2 cellular contexts compared by ENCODE assay signal in the genomic region with DNA sequence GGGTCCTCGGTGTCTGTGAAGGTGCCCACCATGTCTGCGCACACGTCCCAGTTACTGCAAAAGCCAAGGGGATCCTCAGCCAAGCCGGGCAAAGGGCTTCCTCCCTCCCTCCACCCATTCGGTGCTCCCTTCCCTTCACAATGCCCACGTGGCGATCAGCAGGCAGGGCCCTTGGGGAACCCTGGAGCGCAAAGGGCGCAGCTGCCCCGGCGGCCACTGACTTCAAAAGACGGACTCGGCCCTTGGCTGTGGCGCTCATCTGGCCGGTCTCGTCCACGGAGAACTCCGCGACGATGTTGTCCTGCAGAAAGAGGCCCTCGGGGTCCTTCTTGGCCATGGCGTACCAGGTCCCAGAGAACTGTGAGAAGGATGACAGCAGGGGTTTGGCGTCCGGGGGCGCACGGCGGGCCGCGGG.
TF ChIP-seq lines count a peak whose summit lies in the region.

No MANE protein-coding gene starts in this region.

TF ChIP-seq in HEK293, 187 proteins besides CTCF, POLR2A, EP300 and RAD21:
- TF ChIP-seq ZNF558 (tag by site-specific recombination; IDR thresholded peaks at IDR 0.05) (no peak), ZNF837 (tag by site-specific recombination; IDR thresholded peaks at IDR 0.05) (no peak), ZBTB1 (tag by site-specific recombination; IDR thresholded peaks at IDR 0.05) (no peak)

TF ChIP-seq in HepG2, 621 proteins besides CTCF, POLR2A, EP300 and RAD21 (continues in another document):
- TF ChIP-seq MAX (IDR thresholded peaks at IDR 0.05) (peak; percentile 88), GATA4 (IDR thresholded peaks at IDR 0.05; ENCODE audit: borderline replicate concordance, low read depth) (no peak), ZNF770 (CRISPR knock-in tag; IDR thresholded peaks at IDR 0.05) (no peak), ZNF263 (CRISPR knock-in tag; IDR thresholded peaks at IDR 0.05) (peak; percentile 96), TFDP2 (CRISPR knock-in tag; IDR thresholded peaks at IDR 0.05) (no peak), ZNF614 (CRISPR knock-in tag; IDR thresholded peaks at IDR 0.05; ENCODE audit: borderline replicate concordance) (no peak), ZNF383 (CRISPR knock-in tag; IDR thresholded peaks at IDR 0.05; ENCODE audit: borderline replicate concordance) (no peak), ZNF20 (CRISPR knock-in tag; IDR thresholded peaks at IDR 0.05) (no peak), MED8 (CRISPR knock-in tag; IDR thresholded peaks at IDR 0.05; ENCODE audit: insufficient replicate concordance) (peak; percentile 18), SATB2 (CRISPR knock-in tag; IDR thresholded peaks at IDR 0.05) (no peak), CREM (IDR thresholded peaks at IDR 0.05) (no peak), CREM (CRISPR knock-in tag; IDR thresholded peaks at IDR 0.05) (no peak), ZNF660 (CRISPR knock-in tag; IDR thresholded peaks at IDR 0.05; ENCODE audit: borderline replicate concordance, low read depth) (no peak), IKZF1 (IDR thresholded peaks at IDR 0.05) (no peak), SMAD9 (CRISPR knock-in tag; IDR thresholded peaks at IDR 0.05) (no peak), DBP (CRISPR knock-in tag; IDR thresholded peaks at IDR 0.05; ENCODE audit: not compliant biosample characterization) (no peak), PREB (CRISPR knock-in tag; IDR thresholded peaks at IDR 0.05) (no peak), AGO1 (IDR thresholded peaks at IDR 0.05; ENCODE audit: low read depth, low read length, poor library complexity, severe bottlenecking) (peak; percentile 62), ZBTB40 (IDR thresholded peaks at IDR 0.05) (no peak), ZBTB40 (CRISPR knock-in tag; IDR thresholded peaks at IDR 0.05) (peak; percentile 35; the same call in 1 of the 2 replicates), CBX1 (IDR thresholded peaks at IDR 0.05; ENCODE audit: low read depth) (peak; percentile 17), BATF2 (CRISPR knock-in tag; IDR thresholded peaks at IDR 0.05) (no peak), ZNF460 (CRISPR knock-in tag; IDR thresholded peaks at IDR 0.05; ENCODE audit: borderline replicate concordance) (no peak)
- TF ChIP-seq, protein P1, sequence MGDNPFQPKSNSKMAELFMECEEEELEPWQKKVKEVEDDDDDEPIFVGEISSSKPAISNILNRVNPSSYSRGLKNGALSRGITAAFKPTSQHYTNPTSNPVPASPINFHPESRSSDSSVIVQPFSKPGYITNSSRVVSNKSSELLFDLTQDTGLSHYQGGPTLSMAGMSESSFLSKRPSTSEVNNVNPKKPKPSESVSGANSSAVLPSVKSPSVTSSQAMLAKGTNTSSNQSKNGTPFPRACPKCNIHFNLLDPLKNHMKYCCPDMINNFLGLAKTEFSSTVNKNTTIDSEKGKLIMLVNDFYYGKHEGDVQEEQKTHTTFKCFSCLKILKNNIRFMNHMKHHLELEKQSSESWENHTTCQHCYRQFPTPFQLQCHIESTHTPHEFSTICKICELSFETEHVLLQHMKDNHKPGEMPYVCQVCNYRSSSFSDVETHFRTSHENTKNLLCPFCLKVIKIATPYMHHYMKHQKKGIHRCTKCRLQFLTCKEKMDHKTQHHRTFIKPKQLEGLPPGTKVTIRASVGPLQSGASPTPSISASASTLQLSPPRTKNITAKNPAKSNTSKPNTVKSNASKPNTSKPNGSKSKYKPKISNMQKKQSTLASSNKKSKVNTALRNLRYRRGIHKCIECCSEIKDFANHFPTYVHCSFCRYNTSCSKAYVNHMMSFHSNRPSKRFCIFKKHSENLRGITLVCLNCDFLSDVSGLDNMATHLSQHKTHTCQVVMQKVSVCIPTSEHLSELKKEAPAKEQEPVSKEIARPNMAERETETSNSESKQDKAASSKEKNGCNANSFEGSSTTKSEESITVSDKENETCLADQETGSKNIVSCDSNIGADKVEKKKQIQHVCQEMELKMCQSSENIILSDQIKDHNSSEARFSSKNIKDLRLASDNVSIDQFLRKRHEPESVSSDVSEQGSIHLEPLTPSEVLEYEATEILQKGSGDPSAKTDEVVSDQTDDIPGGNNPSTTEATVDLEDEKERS (CRISPR knock-in tag; IDR thresholded peaks at IDR 0.05), result no peak
- TF ChIP-seq, protein P2, sequence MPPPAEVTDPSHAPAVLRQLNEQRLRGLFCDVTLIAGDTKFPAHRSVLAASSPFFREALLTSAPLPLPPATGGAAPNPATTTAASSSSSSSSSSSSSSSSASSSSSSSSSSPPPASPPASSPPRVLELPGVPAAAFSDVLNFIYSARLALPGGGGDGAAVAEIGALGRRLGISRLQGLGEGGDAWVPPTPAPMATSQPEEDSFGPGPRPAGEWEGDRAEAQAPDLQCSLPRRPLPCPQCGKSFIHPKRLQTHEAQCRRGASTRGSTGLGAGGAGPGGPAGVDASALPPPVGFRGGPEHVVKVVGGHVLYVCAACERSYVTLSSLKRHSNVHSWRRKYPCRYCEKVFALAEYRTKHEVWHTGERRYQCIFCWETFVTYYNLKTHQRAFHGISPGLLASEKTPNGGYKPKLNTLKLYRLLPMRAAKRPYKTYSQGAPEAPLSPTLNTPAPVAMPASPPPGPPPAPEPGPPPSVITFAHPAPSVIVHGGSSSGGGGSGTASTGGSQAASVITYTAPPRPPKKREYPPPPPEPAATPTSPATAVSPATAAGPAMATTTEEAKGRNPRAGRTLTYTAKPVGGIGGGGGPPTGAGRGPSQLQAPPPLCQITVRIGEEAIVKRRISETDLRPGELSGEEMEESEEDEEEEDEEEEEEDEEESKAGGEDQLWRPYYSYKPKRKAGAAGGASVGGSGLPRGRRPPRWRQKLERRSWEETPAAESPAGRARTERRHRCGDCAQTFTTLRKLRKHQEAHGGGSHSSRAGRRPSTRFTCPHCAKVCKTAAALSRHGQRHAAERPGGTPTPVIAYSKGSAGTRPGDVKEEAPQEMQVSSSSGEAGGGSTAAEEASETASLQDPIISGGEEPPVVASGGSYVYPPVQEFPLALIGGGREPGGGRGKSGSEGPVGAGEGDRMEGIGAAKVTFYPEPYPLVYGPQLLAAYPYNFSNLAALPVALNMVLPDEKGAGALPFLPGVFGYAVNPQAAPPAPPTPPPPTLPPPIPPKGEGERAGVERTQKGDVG (CRISPR knock-in tag; IDR thresholded peaks at IDR 0.05; ENCODE audit: borderline replicate concordance), result peak; percentile 75; the same call in 1 of the 2 replicates
- TF ChIP-seq, protein P3, sequence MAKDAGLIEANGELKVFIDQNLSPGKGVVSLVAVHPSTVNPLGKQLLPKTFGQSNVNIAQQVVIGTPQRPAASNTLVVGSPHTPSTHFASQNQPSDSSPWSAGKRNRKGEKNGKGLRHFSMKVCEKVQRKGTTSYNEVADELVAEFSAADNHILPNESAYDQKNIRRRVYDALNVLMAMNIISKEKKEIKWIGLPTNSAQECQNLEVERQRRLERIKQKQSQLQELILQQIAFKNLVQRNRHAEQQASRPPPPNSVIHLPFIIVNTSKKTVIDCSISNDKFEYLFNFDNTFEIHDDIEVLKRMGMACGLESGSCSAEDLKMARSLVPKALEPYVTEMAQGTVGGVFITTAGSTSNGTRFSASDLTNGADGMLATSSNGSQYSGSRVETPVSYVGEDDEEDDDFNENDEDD (CRISPR knock-in tag; IDR thresholded peaks at IDR 0.05; ENCODE audit: borderline replicate concordance), result 0 out of 2 replicates have a peak, but pooled peaks have one; percentile 30
- TF ChIP-seq, protein P4, sequence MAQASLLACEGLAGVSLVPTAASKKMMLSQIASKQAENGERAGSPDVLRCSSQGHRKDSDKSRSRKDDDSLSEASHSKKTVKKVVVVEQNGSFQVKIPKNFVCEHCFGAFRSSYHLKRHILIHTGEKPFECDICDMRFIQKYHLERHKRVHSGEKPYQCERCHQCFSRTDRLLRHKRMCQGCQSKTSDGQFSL (CRISPR knock-in tag; IDR thresholded peaks at IDR 0.05), result no peak
